ENCODE assay signal across 23 cellular contexts in the genomic region with DNA sequence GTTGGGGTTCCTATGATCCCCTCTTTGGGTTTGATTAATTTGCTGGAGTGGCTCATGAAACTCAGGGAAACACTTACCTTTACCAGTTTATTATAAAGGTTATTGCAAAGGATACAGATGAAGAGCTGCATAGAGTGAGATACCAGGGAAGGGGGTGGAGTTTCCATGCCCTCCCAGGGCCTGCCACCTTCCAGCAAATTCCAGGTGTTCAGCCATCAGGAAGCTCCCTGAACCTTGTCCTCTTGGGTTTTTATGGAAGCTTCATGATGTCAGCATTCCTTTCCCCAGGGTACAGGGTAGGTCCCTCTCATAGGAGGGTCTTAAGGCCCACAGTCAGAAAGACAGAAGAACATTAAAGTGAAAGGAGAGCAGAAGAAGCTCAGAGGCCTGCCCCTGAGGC.
A peak's percentile ranks its signal among the peaks of the same experiment; 100 is the strongest.
DNase-seq lines count a peak whose midpoint lies in the region; FAIRE-seq and TF ChIP-seq lines count a peak whose summit lies in the region.
"Had no signal": no experiment of that assay in that cellular context is flagged by ENCODE, and none has a peak within 500 bp of the region (broad histone marks: within the 10 kb centered on the region; RNA-seq: fewer than 3 reads in every experiment).

No MANE protein-coding gene starts in this region.

- H3K27ac Mint-ChIP-seq in astrocyte (ENCODE audit: unreplicated experiment) = peak overlapping the region; percentile 63
- H3K27ac Mint-ChIP-seq: B cell; CD4-positive, alpha-beta T cell; CD8-positive, alpha-beta T cell had no signal

- no peaks in the 10 kb centered on the region for H3K4me1 ChIP-seq in astrocyte (ENCODE audit: insufficient read depth, low read length)
- H3K4me1 ChIP-seq in SJCRH30 = no peaks in the 10 kb centered on the region
- H3K4me1 ChIP-seq: A549, Caco-2 had no signal

- H3K27ac ChIP-seq in astrocyte (ENCODE audit: low read depth, low read length) (no peak overlapping the region), SJCRH30 (no peak overlapping the region)
- H3K27ac ChIP-seq: 22Rv1; A549; BLaER1 treated with 17β-estradiol and CSF1 and Interleukin-3, amounts not matched to agents 10 nM and 100 nM; C4-2B had no signal

- no peak for TF ChIP-seq CTCF in astrocyte (IDR thresholded peaks at IDR 0.05; ENCODE audit: insufficient read depth, low read depth, low read length)
- no peak for TF ChIP-seq CTCF in foreskin fibroblast (IDR thresholded peaks at IDR 0.05; ENCODE audit: low read depth, low read length)

- H3K9ac ChIP-seq in astrocyte (ENCODE audit: low read length) = no peak overlapping the region
- H3K9ac ChIP-seq: BLaER1 treated with 17β-estradiol and CSF1 and Interleukin-3, amounts not matched to agents 10 nM and 100 nM had no signal

- H3K9me3 Mint-ChIP-seq in astrocyte (ENCODE audit: unreplicated experiment) = no peaks in the 10 kb centered on the region
- H3K9me3 Mint-ChIP-seq: CD8-positive, alpha-beta T cell had no signal

- DNase-seq in astrocyte (ENCODE audit: low read depth) (no peak), kidney glomerular epithelial cell (lab: John Stamatoyannopoulos, UW) (peak; percentile 18), left kidney (ENCODE audit: low read depth, low spot score) (peak; percentile 41), renal cortical epithelial cell (ENCODE audit: low read depth) (peak; percentile 61), SJCRH30 (no peak), pons (ENCODE audit: low spot score) (no peak), foreskin fibroblast (no peak)
- DNase-seq: AML-193; Caco-2; Calu3; CD4-positive, alpha-beta T cell; CD8-positive, alpha-beta T cell; DMS79 treated with DMSO at 0.1 percent for 48 hours; GF-D8 had no signal

- H2AFZ ChIP-seq in astrocyte (ENCODE audit: low read depth, low read length) = no peak overlapping the region

- peaks cover 9% of the 10 kb centered on the region for H3K4me1 Mint-ChIP-seq in astrocyte (ENCODE audit: low read depth, unreplicated experiment)
- H3K4me1 Mint-ChIP-seq: B cell had no signal

- no peaks in the 10 kb centered on the region for H4K20me1 ChIP-seq in astrocyte (ENCODE audit: insufficient read depth, low read length)
- H4K20me1 ChIP-seq: BLaER1 treated with 17β-estradiol and CSF1 and Interleukin-3, amounts not matched to agents 10 nM and 100 nM had no signal

- H3K4me3 ChIP-seq in astrocyte (ENCODE audit: insufficient read depth, low read depth, low read length) = no peak overlapping the region
- H3K4me3 ChIP-seq in SJCRH30 = no peak overlapping the region
- H3K4me3 ChIP-seq in foreskin fibroblast (ENCODE audit: low read depth in 1 of 2, low read length in 2 of 2) = no peak overlapping the region
- H3K4me3 ChIP-seq: A549; BLaER1 treated with 17β-estradiol and CSF1 and Interleukin-3, amounts not matched to agents 10 nM and 100 nM had no signal

- H3K36me3 Mint-ChIP-seq in astrocyte (ENCODE audit: low read depth, unreplicated experiment) = no peaks in the 10 kb centered on the region
- H3K36me3 Mint-ChIP-seq: CD8-positive, alpha-beta T cell had no signal

- H3K79me2 ChIP-seq in astrocyte (ENCODE audit: insufficient read depth, low read length) = no peaks in the 10 kb centered on the region

- H3K27me3 ChIP-seq in astrocyte (ENCODE audit: insufficient read depth, low read length) = no peaks in the 10 kb centered on the region
- no peaks in the 10 kb centered on the region for H3K27me3 ChIP-seq in SJCRH30
- H3K27me3 ChIP-seq: BLaER1 treated with 17β-estradiol and CSF1 and Interleukin-3, amounts not matched to agents 10 nM and 100 nM had no signal

- FAIRE-seq in astrocyte (lab: Jason Lieb, UNC) = no peak
- FAIRE-seq: A549, D721Med, G401.6, GM12891, GM19239 had no signal

- no peaks in the 10 kb centered on the region for H3K27me3 Mint-ChIP-seq in astrocyte (ENCODE audit: low read depth, unreplicated experiment)
- H3K27me3 Mint-ChIP-seq: B cell; CD4-positive, alpha-beta T cell had no signal

- H3K4me3 Mint-ChIP-seq in astrocyte (ENCODE audit: unreplicated experiment) = no peak overlapping the region
- H3K4me3 Mint-ChIP-seq: B cell; CD4-positive, alpha-beta T cell; CD8-positive, alpha-beta T cell had no signal

- H3K9me3 ChIP-seq in astrocyte (ENCODE audit: insufficient read depth, low read depth, low read length) (no peaks in the 10 kb centered on the region), SJCRH30 (replicated peaks) (no peaks in the 10 kb centered on the region)
- H3K9me3 ChIP-seq: A549, Caco-2 had no signal

- H3K4me2 ChIP-seq in astrocyte (ENCODE audit: low read length) = no peak overlapping the region
- H3K4me2 ChIP-seq: A549; BLaER1 treated with 17β-estradiol and CSF1 and Interleukin-3, amounts not matched to agents 10 nM and 100 nM had no signal

- H3K36me3 ChIP-seq in astrocyte (ENCODE audit: insufficient read depth, low read length) (no peaks in the 10 kb centered on the region), SJCRH30 (no peaks in the 10 kb centered on the region)
- H3K36me3 ChIP-seq: BLaER1 treated with 17β-estradiol and CSF1 and Interleukin-3, amounts not matched to agents 10 nM and 100 nM had no signal

Comparison
In these comparisons a context has a peak if more than half of its experiments do, and no peak if none do; other contexts are left out.
1. DNase-seq: peak in kidney glomerular epithelial cell (single experiment), left kidney (single experiment) and renal cortical epithelial cell (single experiment); none in astrocyte (single experiment), SJCRH30 (0 of 2), pons (single experiment) and foreskin fibroblast (0 of 2).